Comparison of ENCODE assay signal across 15 cellular contexts in the genomic region with DNA sequence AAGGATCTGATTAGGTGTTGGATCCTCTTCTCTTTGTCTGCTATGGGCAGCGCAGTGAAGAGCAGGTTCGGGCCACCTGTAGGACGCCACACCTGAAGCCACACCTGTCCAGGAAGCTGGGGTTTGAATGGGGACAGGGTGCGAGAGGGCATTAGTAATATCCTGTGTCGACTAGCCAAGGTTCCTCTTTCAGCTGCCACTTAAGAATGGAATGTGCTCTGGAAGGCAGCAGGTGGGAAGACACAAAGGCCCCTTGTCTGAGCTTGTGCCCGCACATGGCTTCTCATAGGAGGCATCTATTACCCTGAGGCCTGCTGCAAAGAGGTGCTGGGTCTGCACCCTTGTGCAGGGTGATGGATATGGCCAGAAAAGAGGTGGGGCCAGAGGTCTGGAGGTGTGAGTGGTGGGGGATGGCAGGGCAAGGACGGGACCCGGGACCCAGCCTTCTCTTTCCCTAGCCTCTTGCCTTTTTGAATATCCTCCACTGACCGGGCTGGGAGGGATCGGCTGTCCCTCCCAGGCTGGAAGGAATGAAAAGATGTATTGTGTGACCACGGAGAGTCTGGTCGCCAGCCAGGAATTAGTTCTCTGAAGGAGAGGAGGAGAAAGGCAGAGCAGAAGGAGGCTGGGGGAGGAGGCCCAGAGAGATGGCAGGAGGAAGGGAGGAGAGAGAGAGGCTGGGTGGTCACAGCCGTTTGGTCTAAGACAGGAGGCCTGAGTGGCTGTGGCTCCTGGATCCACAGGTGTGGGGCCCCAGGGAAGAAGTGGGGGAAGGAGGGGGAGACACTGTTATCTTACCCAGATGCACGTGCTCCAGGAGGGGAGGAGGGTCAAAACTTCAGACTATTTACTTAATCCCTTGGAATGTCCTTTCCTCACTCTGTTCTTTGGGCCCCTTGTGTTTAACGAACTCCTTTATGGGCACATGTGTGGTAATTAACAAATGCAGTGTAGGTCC.
A peak's percentile ranks its signal among the peaks of the same experiment; 100 is the strongest.
DNase-seq lines count a peak whose midpoint lies in the region; ATAC-seq, FAIRE-seq and TF ChIP-seq lines count a peak whose summit lies in the region.
"Had no signal": no experiment of that assay in that cellular context is flagged by ENCODE, and none has a peak within 500 bp of the region (broad histone marks: within the 10 kb centered on the region; RNA-seq: fewer than 3 reads in every experiment).

No MANE protein-coding gene starts in this region.

- H3K4me3 ChIP-seq in astrocyte (ENCODE audit: insufficient read depth, low read depth, low read length) (no peak overlapping the region), psoas muscle (no peak overlapping the region)
- H3K4me3 ChIP-seq: skin epidermis, uterus had no signal

- H3K27me3 Mint-ChIP-seq in astrocyte (ENCODE audit: low read depth, unreplicated experiment): peaks cover 17% of the 10 kb centered on the region

- H4K20me1 ChIP-seq in astrocyte (ENCODE audit: insufficient read depth, low read length): no peaks in the 10 kb centered on the region

- peaks cover 5% of the 10 kb centered on the region for H3K4me1 Mint-ChIP-seq in astrocyte (ENCODE audit: low read depth, unreplicated experiment)
- H3K4me1 Mint-ChIP-seq: central memory CD8-positive, alpha-beta T cell; T-cell had no signal

- H3K9ac ChIP-seq in astrocyte (ENCODE audit: low read length): no peak overlapping the region

- H3K36me3 ChIP-seq in astrocyte (ENCODE audit: insufficient read depth, low read length) (no peaks in the 10 kb centered on the region), psoas muscle (ENCODE audit: insufficient read depth in 1 of 2, low read depth in 1 of 2) (peaks cover 0 to 5% of the 10 kb centered on the region in 2 donors)
- H3K36me3 ChIP-seq: uterus had no signal

- TF ChIP-seq CTCF in astrocyte (IDR thresholded peaks at IDR 0.05; ENCODE audit: insufficient read depth, low read depth, low read length) (no peak), psoas muscle (IDR thresholded peaks at IDR 0.05) (no peak)

- ATAC-seq in left colon: peak; percentile 37
- ATAC-seq in psoas muscle: no peak
- ATAC-seq: T-cell had no signal

- H3K27ac Mint-ChIP-seq in astrocyte (ENCODE audit: unreplicated experiment): peak overlapping the region; percentile 15
- H3K27ac Mint-ChIP-seq: T-cell had no signal

- no peaks in the 10 kb centered on the region for H3K4me1 ChIP-seq in astrocyte (ENCODE audit: insufficient read depth, low read length)
- H3K4me1 ChIP-seq in psoas muscle: peaks cover 18% of the 10 kb centered on the region
- H3K4me1 ChIP-seq: uterus had no signal

- no peak overlapping the region for H3K4me3 Mint-ChIP-seq in astrocyte (ENCODE audit: unreplicated experiment)
- H3K4me3 Mint-ChIP-seq: central memory CD8-positive, alpha-beta T cell; T-cell had no signal

- H2AFZ ChIP-seq in astrocyte (ENCODE audit: low read depth, low read length): no peak overlapping the region

- no peak overlapping the region for H3K27ac ChIP-seq in astrocyte (ENCODE audit: low read depth, low read length)
- H3K27ac ChIP-seq in psoas muscle: no peak overlapping the region
- H3K27ac ChIP-seq: skin epidermis, uterus had no signal

- no peak overlapping the region for H3K4me2 ChIP-seq in astrocyte (ENCODE audit: low read length)

- WGBS in psoas muscle, 3 donors: 50 to 71% (median 51%) methylated on average over 15 of the region's 15 CpGs

- no peaks in the 10 kb centered on the region for H3K27me3 ChIP-seq in astrocyte (ENCODE audit: insufficient read depth, low read length)
- no peaks in the 10 kb centered on the region for H3K27me3 ChIP-seq in psoas muscle (ENCODE audit: insufficient read depth in 3 of 3, low read length in 2 of 3)
- H3K27me3 ChIP-seq: uterus had no signal

- H3K9me3 ChIP-seq in astrocyte (ENCODE audit: insufficient read depth, low read depth, low read length): no peaks in the 10 kb centered on the region
- H3K9me3 ChIP-seq in psoas muscle: no peaks in the 10 kb centered on the region
- H3K9me3 ChIP-seq: uterus had no signal

- no peak for FAIRE-seq in astrocyte (lab: Jason Lieb, UNC)

- no peaks in the 10 kb centered on the region for H3K36me3 Mint-ChIP-seq in astrocyte (ENCODE audit: low read depth, unreplicated experiment)
- H3K36me3 Mint-ChIP-seq: T-cell had no signal

- H3K79me2 ChIP-seq in astrocyte (ENCODE audit: insufficient read depth, low read length): no peaks in the 10 kb centered on the region

- peaks cover 6% of the 10 kb centered on the region for H3K9me3 Mint-ChIP-seq in astrocyte (ENCODE audit: unreplicated experiment)
- H3K9me3 Mint-ChIP-seq: central memory CD8-positive, alpha-beta T cell; T-cell had no signal

- peak; percentile 81 for DNase-seq in COLO668 (lab: John Stamatoyannopoulos, UW; ENCODE audit: unreplicated experiment)
- DNase-seq in NCI-H2107 (lab: John Stamatoyannopoulos, UW): peak; percentile 68
- no peak for DNase-seq in astrocyte (ENCODE audit: low read depth)
- no peak for DNase-seq in left colon
- no peak for DNase-seq in psoas muscle
- DNase-seq in stimulated activated CD4-positive, alpha-beta T cell treated with anti-CD3 and anti-CD28 coated beads, Interleukin-2, amount 100 ng/mL, for 48 hours: no peak
- no peak for DNase-seq in stimulated activated CD8-positive, alpha-beta memory T cell treated with anti-CD3 and anti-CD28 coated beads, Interleukin-4, amount 100 ng/mL, for 48 hours
- no peak for DNase-seq in NCI-H82 (lab: John Stamatoyannopoulos, UW)
- DNase-seq: activated CD4-positive, alpha-beta T cell treated with anti-CD3 and anti-CD28 coated beads, Interleukin-2, amount 50 U/mL, for 1 hour; erythroblast; NCI-H69; T-cell; uterus had no signal

- intact Hi-C loops in left colon (cut with DNase I, micrococcal nuclease) (no loop called here), psoas muscle (cut with DNase I) (no loop called here)

Comparison
In these comparisons a context has a peak if more than half of its experiments do, and no peak if none do; other contexts are left out.
1. DNase-seq: peak in COLO668 (single experiment) and NCI-H2107 (single experiment); none in astrocyte (single experiment), left colon (0 of 2), psoas muscle (0 of 2), stimulated activated CD4-positive, alpha-beta T cell treated with anti-CD3 and anti-CD28 coated beads, Interleukin-2, amount 100 ng/mL, for 48 hours (0 of 2), stimulated activated CD8-positive, alpha-beta memory T cell treated with anti-CD3 and anti-CD28 coated beads, Interleukin-4, amount 100 ng/mL, for 48 hours (single experiment) and NCI-H82 (single experiment).